Comparison of ENCODE assay signal across 8 cellular contexts in genomic region chr10:6918305-6918704, GRCh38.
DNase-seq lines count a peak whose midpoint lies in the region; ATAC-seq, FAIRE-seq and TF ChIP-seq lines count a peak whose summit lies in the region.

No MANE protein-coding gene starts in this region.

- no peak overlapping the region for H4K5ac ChIP-seq in H1 (ENCODE audit: insufficient read length, low read depth, low read length)

- no peak overlapping the region for H3K23ac ChIP-seq in H1 (ENCODE audit: insufficient read length)

- POLR2A ChIA-PET in BJ (lab: Charles Lee): no interaction called here
- POLR2A ChIA-PET in activated CD4-positive, alpha-beta T cell treated with anti-CD3 and anti-CD28 coated beads, Interleukin-2, amount 10 ng/mL, durations not matched to agents 7 days and 5 days (lab: Charles Lee): no interaction called here
- POLR2A ChIA-PET in H1 (lab: Charles Lee; ENCODE audit: partially characterized antibody): no interaction called here

- H2AK5ac ChIP-seq in H1 (ENCODE audit: low read depth, low read length): no peak overlapping the region

- H3K79me1 ChIP-seq in H1 (ENCODE audit: low read depth, low read length): no peaks in the 10 kb centered on the region

- TF ChIP-seq EP300 in H1 (IDR thresholded peaks at IDR 0.05; ENCODE audit: borderline replicate concordance in 1 of 2, low read depth in 2 of 2, low read length in 2 of 2): no peak

- CTCF ChIA-PET in BJ (lab: Yijun Ruan, JAX) (interaction anchor here (0.8 kb wide), 1 partner anchor 497 kb away, joined by 4 read pairs; no protein-coding TSS in a partner anchor), H1 (lab: Charles Lee; ENCODE audit: partially characterized antibody) (interaction anchor here (0.7 to 3.1 kb wide), 29 partner anchors 9 to 494 kb away, joined by 3 to 15 read pairs (median 3); no protein-coding TSS in a partner anchor)
- CTCF ChIA-PET in activated CD4-positive, alpha-beta T cell treated with anti-CD3 and anti-CD28 coated beads, Interleukin-2, amount 10 ng/mL, durations not matched to agents 7 days and 5 days (lab: Charles Lee): interaction anchor here (0.8 to 1.5 kb wide), 6 partner anchors 9 to 184 kb away, joined by 3 to 7 read pairs (median 4); no protein-coding TSS in a partner anchor

- no peak overlapping the region for H2BK20ac ChIP-seq in H1 (ENCODE audit: low read length)

- no peak overlapping the region for H2BK12ac ChIP-seq in H1 (ENCODE audit: low read depth, low read length)

- no peaks in the 10 kb centered on the region for H3K4me1 ChIP-seq in H1 (replicated peaks in 1 of 4; ENCODE audit: control insufficient read depth in 3 of 4, insufficient read depth in 4 of 4, low read length in 3 of 4)
- H3K4me1 ChIP-seq in smooth muscle cell (ENCODE audit: low read depth): no peaks in the 10 kb centered on the region

- no peak overlapping the region for H4K91ac ChIP-seq in H1 (replicated peaks; ENCODE audit: insufficient read length, low read length)

- H2AFZ ChIP-seq in H1 (ENCODE audit: low read length): no peak overlapping the region
- H2AFZ ChIP-seq in smooth muscle cell (ENCODE audit: low read depth): no peak overlapping the region

- H3K4me2 ChIP-seq in H1 (ENCODE audit: insufficient read depth in 1 of 2, low read depth in 2 of 2, low read length in 2 of 2): no peak overlapping the region
- H3K4me2 ChIP-seq in smooth muscle cell: no peak overlapping the region

- H3K9ac ChIP-seq in H1 (replicated peaks in 1 of 4; ENCODE audit: extremely low read depth in 1 of 4, low read depth in 3 of 4, low read length in 3 of 4) (no peak overlapping the region), smooth muscle cell (ENCODE audit: low read depth) (no peak overlapping the region)

- H3K27ac ChIP-seq in H1 (ENCODE audit: low read depth, low read length) (no peak overlapping the region), smooth muscle cell (ENCODE audit: low read depth) (no peak overlapping the region)

- no peak for TF ChIP-seq POLR2A in H1 (IDR thresholded peaks at IDR 0.05; ENCODE audit: control extremely low read depth in 1 of 2, low read depth in 2 of 2, low read length in 2 of 2)

- TF ChIP-seq CTCF in BJ (IDR thresholded peaks at IDR 0.05; ENCODE audit: insufficient read depth, low read depth, low read length) (peak; percentile 47), H1 (IDR thresholded peaks at IDR 0.05; ENCODE audit: control extremely low read depth in 1 of 3, insufficient read depth in 1 of 3, low read depth in 1 of 3, low read length in 3 of 3) (peak; percentile 39 to 66 (median 58)), smooth muscle cell (IDR thresholded peaks at IDR 0.05; ENCODE audit: borderline replicate concordance, insufficient read depth, poor library complexity, severe bottlenecking) (peak; percentile 34)

- no peak overlapping the region for H3K18ac ChIP-seq in H1 (ENCODE audit: extremely low read depth, low read length)

- no peak overlapping the region for H2BK120ac ChIP-seq in H1 (replicated peaks; ENCODE audit: low read depth, low read length)

- H3K4ac ChIP-seq in H1 (replicated peaks; ENCODE audit: insufficient read length, low read depth, low read length): no peak overlapping the region

- no peak overlapping the region for H3K4me3 Mint-ChIP-seq in activated CD4-positive, alpha-beta T cell treated with anti-CD3 and anti-CD28 coated beads, Interleukin-2, amount 10 ng/mL, durations not matched to agents 7 days and 5 days

- no peaks in the 10 kb centered on the region for H3K36me3 Mint-ChIP-seq in activated CD4-positive, alpha-beta T cell treated with anti-CD3 and anti-CD28 coated beads, Interleukin-2, amount 10 ng/mL, durations not matched to agents 7 days and 5 days (ENCODE audit: low read depth)

- DNase-seq in BJ (ENCODE audit: low read depth) (no peak), H1 (ENCODE audit: low read depth in 1 of 2, low spot score in 2 of 2) (peak; percentile 15 to 75), smooth muscle cell (lab: John Stamatoyannopoulos, UW; ENCODE audit: unreplicated experiment) (no peak), retina (no peak)
- DNase-seq in activated CD4-positive, alpha-beta T cell treated with anti-CD3 and anti-CD28 coated beads, Interleukin-2, amount 10 ng/mL, durations not matched to agents 7 days and 5 days: peak; percentile 79

- no peak overlapping the region for H4K8ac ChIP-seq in H1 (ENCODE audit: extremely low read depth, insufficient read depth, low read length)

- no peaks in the 10 kb centered on the region for H3K9me3 ChIP-seq in H1 (ENCODE audit: insufficient read depth in 2 of 2, low read depth in 1 of 2, low read length in 1 of 2)
- H3K9me3 ChIP-seq in smooth muscle cell (replicated peaks; ENCODE audit: low read depth): no peaks in the 10 kb centered on the region

- H3K23me2 ChIP-seq in H1 (ENCODE audit: low read depth, low read length): peaks cover 2% of the 10 kb centered on the region; the same call in 1 of the 2 replicates

- H3K27ac Mint-ChIP-seq in activated CD4-positive, alpha-beta T cell treated with anti-CD3 and anti-CD28 coated beads, Interleukin-2, amount 10 ng/mL, durations not matched to agents 7 days and 5 days: no peak overlapping the region

- H3K4me1 Mint-ChIP-seq in activated CD4-positive, alpha-beta T cell treated with anti-CD3 and anti-CD28 coated beads, Interleukin-2, amount 10 ng/mL, durations not matched to agents 7 days and 5 days: peaks cover 10% of the 10 kb centered on the region

- H3K56ac ChIP-seq in H1 (replicated peaks; ENCODE audit: insufficient read length, low read depth, low read length): no peak overlapping the region

- no peak overlapping the region for H3K14ac ChIP-seq in H1 (ENCODE audit: insufficient read length)

- H3K4me3 ChIP-seq in BJ (ENCODE audit: low read depth, low read length): no peak overlapping the region
- no peak overlapping the region for H3K4me3 ChIP-seq in H1 (ENCODE audit: extremely low read depth in 1 of 4, insufficient read depth in 2 of 4, low read depth in 3 of 4, low read length in 4 of 4)
- no peak overlapping the region for H3K4me3 ChIP-seq in smooth muscle cell

- peak; percentile 51 to 61 for TF ChIP-seq RAD21 in H1 (IDR thresholded peaks at IDR 0.05 in 1 of 2, conservative IDR thresholded peaks at IDR 0.05 in 1 of 2; ENCODE audit: low read depth in 2 of 2, low read length in 2 of 2)

- H2BK5ac ChIP-seq in H1 (ENCODE audit: low read depth, low read length): no peak overlapping the region; the same call in 1 of the 2 replicates

- peak; percentile 7 for FAIRE-seq in H1 (lab: Jason Lieb, UNC)

- no peaks in the 10 kb centered on the region for H3K36me3 ChIP-seq in BJ (ENCODE audit: control insufficient read depth, insufficient read depth, low read length)
- H3K36me3 ChIP-seq in H1 (ENCODE audit: control insufficient read depth in 2 of 4, insufficient read depth in 4 of 4, low read length in 3 of 4): no peaks in the 10 kb centered on the region
- no peaks in the 10 kb centered on the region for H3K36me3 ChIP-seq in smooth muscle cell (ENCODE audit: low read depth)

- H4K20me1 ChIP-seq in H1 (replicated peaks in 1 of 2; ENCODE audit: control insufficient read depth in 1 of 2, insufficient read depth in 2 of 2, low read length in 2 of 2) (no peaks in the 10 kb centered on the region), smooth muscle cell (ENCODE audit: low read depth) (no peaks in the 10 kb centered on the region)

- H2BK15ac ChIP-seq in H1 (ENCODE audit: low read length): no peak overlapping the region

- no peaks in the 10 kb centered on the region for H3K27me3 ChIP-seq in BJ (ENCODE audit: control insufficient read depth, insufficient read depth, low read length)
- H3K27me3 ChIP-seq in H1 (replicated peaks in 1 of 4; ENCODE audit: control insufficient read depth in 3 of 4, extremely low read depth in 1 of 4, insufficient read depth in 3 of 4, low read length in 3 of 4): no peaks in the 10 kb centered on the region
- H3K27me3 ChIP-seq in smooth muscle cell (ENCODE audit: low read depth): peaks cover 12% of the 10 kb centered on the region

- peak; percentile 43 for ATAC-seq in HG02642 (IDR thresholded peaks at IDR 0.05; ENCODE audit: poor library complexity, unreplicated experiment)
- no peak for ATAC-seq in HG02973 (IDR thresholded peaks at IDR 0.05; ENCODE audit: unreplicated experiment)
- no peak for ATAC-seq in GM19035 (IDR thresholded peaks at IDR 0.05; ENCODE audit: unreplicated experiment)

- no peaks in the 10 kb centered on the region for H3K9me3 Mint-ChIP-seq in activated CD4-positive, alpha-beta T cell treated with anti-CD3 and anti-CD28 coated beads, Interleukin-2, amount 10 ng/mL, durations not matched to agents 7 days and 5 days

- H3F3A ChIP-seq in smooth muscle cell (ENCODE audit: low read depth): no peaks in the 10 kb centered on the region

- WGBS in H1 (ENCODE audit: extremely low coverage in 1 of 2, insufficient coverage in 1 of 2, insufficient read length in 1 of 2, insufficient replicate concordance in 2 of 2, low coverage in 1 of 2, low lambda C conversion rate in 2 of 2, missing lambda C conversion rate in 1 of 2), 2 experiments: 87% methylated on average over 6 of the region's 6 CpGs; no CpG with 5 or more reads in 1 of the 2 experiments
- 73% methylated on average over 6 of the region's 6 CpGs for WGBS in smooth muscle cell (ENCODE audit: low lambda C conversion rate)

- peaks cover 5% of the 10 kb centered on the region for H3K27me3 Mint-ChIP-seq in activated CD4-positive, alpha-beta T cell treated with anti-CD3 and anti-CD28 coated beads, Interleukin-2, amount 10 ng/mL, durations not matched to agents 7 days and 5 days

- H3K79me2 ChIP-seq in H1 (ENCODE audit: control insufficient read depth in 1 of 2, insufficient read depth in 2 of 2, low read length in 2 of 2) (no peaks in the 10 kb centered on the region), smooth muscle cell (ENCODE audit: low read depth) (no peaks in the 10 kb centered on the region)

TF ChIP-seq in H1, 55 proteins besides CTCF, POLR2A, EP300 and RAD21 (continues in another document):
- TF ChIP-seq NANOG (IDR thresholded peaks at IDR 0.05; ENCODE audit: insufficient read depth, low read depth, low read length, poor library complexity, severe bottlenecking) (no peak), SIRT6 (IDR thresholded peaks at IDR 0.05; ENCODE audit: low read length) (no peak), TAF1 (IDR thresholded peaks at IDR 0.05; ENCODE audit: low read depth, low read length) (no peak), JUND (IDR thresholded peaks at IDR 0.05; ENCODE audit: low read length) (no peak), CBX8 (IDR thresholded peaks at IDR 0.05; ENCODE audit: borderline replicate concordance, low read depth, low read length) (no peak), EZH2 (IDR thresholded peaks at IDR 0.05; ENCODE audit: low read depth, low read length, severe bottlenecking) (no peak), FOSL1 (IDR thresholded peaks at IDR 0.05; ENCODE audit: insufficient read depth, low read depth, low read length) (no peak), RNF2 (IDR thresholded peaks at IDR 0.05; ENCODE audit: borderline replicate concordance, low read depth, low read length, missing control alignments, poor library complexity, severe bottlenecking) (no peak)

Comparison
In these comparisons a context has a peak if more than half of its experiments do, and no peak if none do; other contexts are left out.
1. DNase-seq: peak in activated CD4-positive, alpha-beta T cell treated with anti-CD3 and anti-CD28 coated beads, Interleukin-2, amount 10 ng/mL, durations not matched to agents 7 days and 5 days (single experiment) and H1 (2 of 2); none in BJ (single experiment), smooth muscle cell (single experiment) and retina (single experiment).
2. Peak in every context shown above with its lines, with median percentiles within 50 percentile points of each other: CTCF ChIP-seq.